In genomic region chr17:42458497-42459255, GRCh38 we compare ENCODE assay signal across 8 cellular contexts. TPM values are rescaled to one million over a fixed set of nuclear protein-coding genes. Genes with fewer than 3 reads are reported as not detected.
DNase-seq lines count a peak whose midpoint lies in the region; ATAC-seq and TF ChIP-seq lines count a peak whose summit lies in the region.

Gene ATP6V0A1, plus strand, starts transcription at chr17:42458878. Its CDS starts 2,017 bp downstream, at chr17:42460895.

- H3K27me3 Mint-ChIP-seq in Caco-2 (ENCODE audit: insufficient read depth, unreplicated experiment): no peaks in the 10 kb centered on the region
- peaks cover 11% of the 10 kb centered on the region for H3K27me3 Mint-ChIP-seq in activated T-helper 2 cell treated with anti-CD3 and anti-CD28 coated beads, Interferon-gamma antibody, Interleukin-2, Interleukin-4, amounts not matched to agents 10 μg/mL and 5 μg/mL and 100 μg/mL, durations not matched to agents 14 hours and 24 hours and 36 hours (ENCODE audit: low read depth)
- H3K27me3 Mint-ChIP-seq in naive thymus-derived CD8-positive, alpha-beta T cell: no peaks in the 10 kb centered on the region
- no peaks in the 10 kb centered on the region for H3K27me3 Mint-ChIP-seq in stimulated activated naive B cell treated with anti-CD40 and anti-IgM and Interleukin-4, amounts not matched to agents 10 μg/mL and 1 μg/mL and 100 μg/mL, for 72 hours

- H3K27ac Mint-ChIP-seq in Caco-2 (ENCODE audit: unreplicated experiment): peak within 1 kb of the TSS; percentile 98
- H3K27ac Mint-ChIP-seq in activated T-helper 2 cell treated with anti-CD3 and anti-CD28 coated beads, Interferon-gamma antibody, Interleukin-2, Interleukin-4, amounts not matched to agents 10 μg/mL and 5 μg/mL and 100 μg/mL, durations not matched to agents 14 hours and 24 hours and 36 hours: peak within 1 kb of the TSS; percentile 81
- H3K27ac Mint-ChIP-seq in naive thymus-derived CD8-positive, alpha-beta T cell: peak within 1 kb of the TSS; percentile 66 to 93 (median 90)
- peak within 1 kb of the TSS; percentile 97 for H3K27ac Mint-ChIP-seq in stimulated activated naive B cell treated with anti-CD40 and anti-IgM and Interleukin-4, amounts not matched to agents 10 μg/mL and 1 μg/mL and 100 μg/mL, for 72 hours

- H3K36me3 ChIP-seq in Caco-2 (ENCODE audit: control insufficient read depth, insufficient read depth, low read length): 0 out of 2 replicates have a peak, but pooled peaks cover 1% of the 10 kb centered on the region

- H3K4me3 ChIP-seq in Caco-2 (ENCODE audit: low read depth, low read length): peak within 1 kb of the TSS; percentile 82

- peaks cover 30% of the 10 kb centered on the region for H3K4me1 Mint-ChIP-seq in Caco-2 (ENCODE audit: low read depth, unreplicated experiment)
- H3K4me1 Mint-ChIP-seq in activated T-helper 2 cell treated with anti-CD3 and anti-CD28 coated beads, Interferon-gamma antibody, Interleukin-2, Interleukin-4, amounts not matched to agents 10 μg/mL and 5 μg/mL and 100 μg/mL, durations not matched to agents 14 hours and 24 hours and 36 hours (ENCODE audit: low read depth): peaks cover 38% of the 10 kb centered on the region
- H3K4me1 Mint-ChIP-seq in naive thymus-derived CD8-positive, alpha-beta T cell: peaks cover 28 to 60% (median 47%) of the 10 kb centered on the region in 4 donors
- peaks cover 38 to 65% of the 10 kb centered on the region in 2 donors for H3K4me1 Mint-ChIP-seq in stimulated activated naive B cell treated with anti-CD40 and anti-IgM and Interleukin-4, amounts not matched to agents 10 μg/mL and 1 μg/mL and 100 μg/mL, for 72 hours

- ATAC-seq in GM21526 (IDR thresholded peaks at IDR 0.05; ENCODE audit: low FRiP score, unreplicated experiment): peak; percentile 44
- ATAC-seq in naive thymus-derived CD8-positive, alpha-beta T cell: peak; percentile 84 to 90
- peak; percentile 87 to 91 for ATAC-seq in stimulated activated naive B cell treated with anti-CD40 and anti-IgM and Interleukin-4, amounts not matched to agents 10 μg/mL and 1 μg/mL and 100 μg/mL, for 72 hours (replicated peaks)

- DNase-seq in Caco-2 (peak; percentile 96 to 97), KBM-7 (peak; percentile 80), RPMI8226 (peak; percentile 90), fibroblast of peridontal ligament (ENCODE audit: extremely low read depth) (peak; percentile 76)
- DNase-seq in activated T-helper 2 cell treated with anti-CD3 and anti-CD28 coated beads, Interferon-gamma antibody, Interleukin-2, Interleukin-4, amounts not matched to agents 10 μg/mL and 5 μg/mL and 100 μg/mL, durations not matched to agents 14 hours and 24 hours and 36 hours (ENCODE audit: low spot score): peak; percentile 83
- DNase-seq in naive thymus-derived CD8-positive, alpha-beta T cell: peak; percentile 73 to 92 (median 84)
- peak; percentile 92 for DNase-seq in stimulated activated naive B cell treated with anti-CD40 and anti-IgM and Interleukin-4, amounts not matched to agents 10 μg/mL and 1 μg/mL and 100 μg/mL, for 72 hours

- intact Hi-C loops in Caco-2 (cut with micrococcal nuclease; ENCODE audit: unreplicated experiment): loop anchor here (1.0 to 2.0 kb wide), 3 partner anchors 9 to 72 kb away; partner anchors contain the start of gene CAVIN1
- intact Hi-C loops in activated T-helper 2 cell treated with anti-CD3 and anti-CD28 coated beads, Interferon-gamma antibody, Interleukin-2, Interleukin-4, amounts not matched to agents 10 μg/mL and 5 μg/mL and 100 μg/mL, durations not matched to agents 14 hours and 24 hours and 36 hours (cut with micrococcal nuclease): no loop called here

- no peaks in the 10 kb centered on the region for H3K27me3 ChIP-seq in Caco-2 (replicated peaks; ENCODE audit: control insufficient read depth, insufficient read depth, low read length)

- POLR2A ChIA-PET in Caco-2 (lab: Charles Lee): interaction anchor here (1.1 kb wide), 1 partner anchor 36 kb away, joined by 4 read pairs; the partner anchor contains the start of gene CAVIN1
- POLR2A ChIA-PET in naive thymus-derived CD8-positive, alpha-beta T cell (lab: Charles Lee): interaction anchor here (0.9 kb wide), 1 partner anchor 60 kb away, joined by 5 read pairs; no protein-coding TSS in a partner anchor

- TF ChIP-seq CTCF in Caco-2 (IDR thresholded peaks at IDR 0.05; ENCODE audit: insufficient read depth in 1 of 2, low read depth in 1 of 2, low read length in 1 of 2, severe bottlenecking in 1 of 2, unreplicated experiment in 1 of 2): no peak

- H3K4me1 ChIP-seq in Caco-2: peaks cover 28% of the 10 kb centered on the region

- no TSS peak for BruUV-seq in Caco-2 (replicated peaks; lab: Mats Ljungman, UMichigan)

- H3K4me3 Mint-ChIP-seq in Caco-2 (ENCODE audit: unreplicated experiment): peak within 1 kb of the TSS; percentile 100
- peak within 1 kb of the TSS; percentile 87 for H3K4me3 Mint-ChIP-seq in activated T-helper 2 cell treated with anti-CD3 and anti-CD28 coated beads, Interferon-gamma antibody, Interleukin-2, Interleukin-4, amounts not matched to agents 10 μg/mL and 5 μg/mL and 100 μg/mL, durations not matched to agents 14 hours and 24 hours and 36 hours (ENCODE audit: low read depth)
- peak within 1 kb of the TSS; percentile 84 to 96 (median 92) for H3K4me3 Mint-ChIP-seq in naive thymus-derived CD8-positive, alpha-beta T cell
- peak within 1 kb of the TSS; percentile 95 to 96 for H3K4me3 Mint-ChIP-seq in stimulated activated naive B cell treated with anti-CD40 and anti-IgM and Interleukin-4, amounts not matched to agents 10 μg/mL and 1 μg/mL and 100 μg/mL, for 72 hours

- in situ Hi-C loops in KBM-7 (cut with MboI; ENCODE audit: low pct_unique_long_range_greater_than_20kb, low sequenced_read_pairs): no loop called here

- no peaks in the 10 kb centered on the region for H3K9me3 Mint-ChIP-seq in Caco-2 (ENCODE audit: unreplicated experiment)
- no peaks in the 10 kb centered on the region for H3K9me3 Mint-ChIP-seq in activated T-helper 2 cell treated with anti-CD3 and anti-CD28 coated beads, Interferon-gamma antibody, Interleukin-2, Interleukin-4, amounts not matched to agents 10 μg/mL and 5 μg/mL and 100 μg/mL, durations not matched to agents 14 hours and 24 hours and 36 hours
- peaks cover 0 to 2% (median 0%) of the 10 kb centered on the region in 9 donors for H3K9me3 Mint-ChIP-seq in naive thymus-derived CD8-positive, alpha-beta T cell
- peaks cover 0 to 2% of the 10 kb centered on the region in 2 donors for H3K9me3 Mint-ChIP-seq in stimulated activated naive B cell treated with anti-CD40 and anti-IgM and Interleukin-4, amounts not matched to agents 10 μg/mL and 1 μg/mL and 100 μg/mL, for 72 hours

- H3K36me3 Mint-ChIP-seq in Caco-2 (ENCODE audit: insufficient read depth, unreplicated experiment): peaks cover 47% of the 10 kb centered on the region
- no peaks in the 10 kb centered on the region for H3K36me3 Mint-ChIP-seq in activated T-helper 2 cell treated with anti-CD3 and anti-CD28 coated beads, Interferon-gamma antibody, Interleukin-2, Interleukin-4, amounts not matched to agents 10 μg/mL and 5 μg/mL and 100 μg/mL, durations not matched to agents 14 hours and 24 hours and 36 hours (ENCODE audit: low read depth)
- peaks cover 0 to 8% (median 0%) of the 10 kb centered on the region in 3 donors for H3K36me3 Mint-ChIP-seq in naive thymus-derived CD8-positive, alpha-beta T cell
- H3K36me3 Mint-ChIP-seq in stimulated activated naive B cell treated with anti-CD40 and anti-IgM and Interleukin-4, amounts not matched to agents 10 μg/mL and 1 μg/mL and 100 μg/mL, for 72 hours: peaks cover 10 to 32% of the 10 kb centered on the region in 2 donors

- CTCF ChIA-PET in Caco-2 (lab: Charles Lee): interaction anchor here (1.2 to 1.5 kb wide), 2 partner anchors 20 to 30 kb away, joined by 3 to 5 read pairs; no protein-coding TSS in a partner anchor

- no peaks in the 10 kb centered on the region for H3K9me3 ChIP-seq in Caco-2

RNA-seq across cellular contexts. Expression of gene ATP6V0A1, which starts in this region (rescaled TPM):
- total RNA-seq in Caco-2 (2022): 82.8 and 103 TPM in 2 replicates
- 16.0 and 17.5 TPM in 2 replicates for total RNA-seq in activated T-helper 2 cell treated with anti-CD3 and anti-CD28 coated beads, Interferon-gamma antibody, Interleukin-2, Interleukin-4, amounts not matched to agents 10 μg/mL and 5 μg/mL and 100 μg/mL, durations not matched to agents 14 hours and 24 hours and 36 hours
- total RNA-seq in naive thymus-derived CD8-positive, alpha-beta T cell: 10 to 100 TPM; 18.3 to 19.1 TPM
- polyA plus RNA-seq in naive thymus-derived CD8-positive, alpha-beta T cell: 10 to 100 TPM in 2 of 3 donors, 1 to 10 TPM in 1; 4.1 to 12.6 (median 10.3) TPM

Comparison
In these comparisons a context has a peak if more than half of its experiments do, and no peak if none do; other contexts are left out.
1. Peak in every context shown above with its lines: DNase-seq, ATAC-seq and H3K4me3 ChIP-seq.